In genomic region chr14:104302794-104303405, GRCh38 we compare ENCODE assay signal across 27 cellular contexts.
"Had no signal": no experiment of that assay in that cellular context is flagged by ENCODE, and none has a peak within 500 bp of the region (broad histone marks: within the 10 kb centered on the region; RNA-seq: fewer than 3 reads in every experiment).

No MANE protein-coding gene starts in this region.

- H3K4me1 Mint-ChIP-seq: activated CD4-positive, alpha-beta memory T cell treated with anti-CD3 and anti-CD28 coated beads, Interleukin-2, amount 10 ng/mL, durations not matched to agents 7 days and 5 days; activated CD4-positive, alpha-beta T cell treated with anti-CD3 and anti-CD28 coated beads, Interleukin-2, amount 10 ng/mL, durations not matched to agents 7 days and 5 days; activated T-helper 17 cell treated with anti-CD3 and anti-CD28 coated beads, Interleukin-2, amount 50 U/mL, for 72 hours; central memory CD8-positive, alpha-beta T cell; WTC11 had no signal

- H3K4me3 ChIP-seq: breast epithelium, esophagus muscularis mucosa, left ventricle myocardium inferior, sigmoid colon, thoracic aorta had no signal

- H3K27ac ChIP-seq: breast epithelium, esophagus muscularis mucosa, foreskin keratinocyte, left ventricle myocardium inferior, sigmoid colon, thoracic aorta had no signal

- H3K9me3 Mint-ChIP-seq: activated T-cell treated with anti-CD3 and anti-CD28 coated beads, Interleukin-2, amount 50 U/mL, for 24 hours; activated T-helper 17 cell treated with anti-CD3 and anti-CD28 coated beads, Interleukin-2, amount 50 U/mL, for 72 hours; central memory CD8-positive, alpha-beta T cell; stimulated activated naive CD8-positive, alpha-beta T cell treated with anti-CD3 and anti-CD28 coated beads, Interleukin-15, Interleukin-2, amounts not matched to agents 100 ng/mL and 50 ng/mL, for 24 hours had no signal

- H3K9me3 ChIP-seq: breast epithelium, esophagus muscularis mucosa, left ventricle myocardium inferior, sigmoid colon, thoracic aorta had no signal

- ATAC-seq: activated T-helper 17 cell treated with anti-CD3 and anti-CD28 coated beads, Interleukin-2, amount 50 U/mL, for 72 hours; foreskin keratinocyte; naive thymus-derived CD4-positive, alpha-beta T cell; stimulated activated effector memory CD8-positive, alpha-beta T cell treated with anti-CD3 and anti-CD28 coated beads, Interleukin-12 subunit alpha, Interleukin-12 subunit beta, amount 100 ng/mL, for 72 hours; WTC11 had no signal

- H3K27me3 Mint-ChIP-seq: activated CD4-positive, alpha-beta memory T cell treated with anti-CD3 and anti-CD28 coated beads, Interleukin-2, amount 10 ng/mL, durations not matched to agents 7 days and 5 days; activated CD4-positive, alpha-beta T cell treated with anti-CD3 and anti-CD28 coated beads, Interleukin-2, amount 10 ng/mL, durations not matched to agents 7 days and 5 days; activated T-cell treated with anti-CD3 and anti-CD28 coated beads, Interleukin-2, amount 50 U/mL, for 24 hours; activated T-helper 17 cell treated with anti-CD3 and anti-CD28 coated beads, Interleukin-2, amount 50 U/mL, for 72 hours; stimulated activated naive CD8-positive, alpha-beta T cell treated with anti-CD3 and anti-CD28 coated beads, Interleukin-15, Interleukin-2, amounts not matched to agents 100 ng/mL and 50 ng/mL, for 24 hours had no signal

- H3K4me1 ChIP-seq: breast epithelium, foreskin keratinocyte, sigmoid colon had no signal

- H3K36me3 ChIP-seq: breast epithelium, esophagus muscularis mucosa, left ventricle myocardium inferior, sigmoid colon, thoracic aorta had no signal

- H3K4me3 Mint-ChIP-seq: activated CD4-positive, alpha-beta memory T cell treated with anti-CD3 and anti-CD28 coated beads, Interleukin-2, amount 10 ng/mL, durations not matched to agents 7 days and 5 days; activated CD4-positive, alpha-beta T cell treated with anti-CD3 and anti-CD28 coated beads, Interleukin-2, amount 10 ng/mL, durations not matched to agents 7 days and 5 days; activated T-cell treated with anti-CD3 and anti-CD28 coated beads, Interleukin-2, amount 50 U/mL, for 24 hours; activated T-helper 17 cell treated with anti-CD3 and anti-CD28 coated beads, Interleukin-2, amount 50 U/mL, for 72 hours; central memory CD8-positive, alpha-beta T cell; naive thymus-derived CD4-positive, alpha-beta T cell; stimulated activated effector memory CD8-positive, alpha-beta T cell treated with anti-CD3 and anti-CD28 coated beads, Interleukin-12 subunit alpha, Interleukin-12 subunit beta, amount 100 ng/mL, for 72 hours; stimulated activated naive CD8-positive, alpha-beta T cell treated with anti-CD3 and anti-CD28 coated beads, Interleukin-15, Interleukin-2, amounts not matched to agents 100 ng/mL and 50 ng/mL, for 24 hours; WTC11 had no signal

- H3K27ac Mint-ChIP-seq: activated CD4-positive, alpha-beta memory T cell treated with anti-CD3 and anti-CD28 coated beads, Interleukin-2, amount 10 ng/mL, durations not matched to agents 7 days and 5 days; activated CD4-positive, alpha-beta T cell treated with anti-CD3 and anti-CD28 coated beads, Interleukin-2, amount 10 ng/mL, durations not matched to agents 7 days and 5 days; activated T-cell treated with anti-CD3 and anti-CD28 coated beads, Interleukin-2, amount 50 U/mL, for 24 hours; activated T-helper 17 cell treated with anti-CD3 and anti-CD28 coated beads, Interleukin-2, amount 50 U/mL, for 72 hours; progenitor cell of endocrine pancreas; stimulated activated effector memory CD8-positive, alpha-beta T cell treated with anti-CD3 and anti-CD28 coated beads, Interleukin-12 subunit alpha, Interleukin-12 subunit beta, amount 100 ng/mL, for 72 hours; stimulated activated naive CD8-positive, alpha-beta T cell treated with anti-CD3 and anti-CD28 coated beads, Interleukin-15, Interleukin-2, amounts not matched to agents 100 ng/mL and 50 ng/mL, for 24 hours; WTC11 had no signal

- H3K36me3 Mint-ChIP-seq: stimulated activated effector memory CD8-positive, alpha-beta T cell treated with anti-CD3 and anti-CD28 coated beads, Interleukin-12 subunit alpha, Interleukin-12 subunit beta, amount 100 ng/mL, for 72 hours had no signal

- H3K27me3 ChIP-seq: foreskin keratinocyte, sigmoid colon had no signal

- DNase-seq: activated CD4-positive, alpha-beta memory T cell treated with anti-CD3 and anti-CD28 coated beads, Interleukin-2, amount 10 ng/mL, durations not matched to agents 7 days and 5 days; activated CD4-positive, alpha-beta T cell treated with anti-CD3 and anti-CD28 coated beads for 1 hour; activated CD4-positive, alpha-beta T cell treated with anti-CD3 and anti-CD28 coated beads, Interleukin-2, amount 10 ng/mL, durations not matched to agents 7 days and 5 days; activated CD8-positive, alpha-beta memory T cell treated with anti-CD3 and anti-CD28 coated beads, Interleukin-2, amount 50 U/mL, for 48 hours; activated gamma-delta T cell treated with Interleukin-2 at 50 U/mL for 16 hours; activated naive CD4-positive, alpha-beta T cell treated with anti-CD3 and anti-CD28 coated beads, Interleukin-2, amount 50 U/mL, for 16 hours; activated T-cell treated with anti-CD3 and anti-CD28 coated beads, Interleukin-2, amount 50 U/mL, for 24 hours; amniotic stem cell; dermis blood vessel endothelial cell; effector CD4-positive, alpha-beta T cell; foreskin keratinocyte; left ventricle myocardium inferior; naive thymus-derived CD4-positive, alpha-beta T cell; sigmoid colon; small intestine; stimulated activated CD4-positive, alpha-beta T cell treated with anti-CD3 and anti-CD28 coated beads, Interleukin-4, amount 100 ng/mL, for 24 hours; T-helper 2 cell; trophoblast cell had no signal
